ENCODE assay signal across 8 cellular contexts in the genomic region with DNA sequence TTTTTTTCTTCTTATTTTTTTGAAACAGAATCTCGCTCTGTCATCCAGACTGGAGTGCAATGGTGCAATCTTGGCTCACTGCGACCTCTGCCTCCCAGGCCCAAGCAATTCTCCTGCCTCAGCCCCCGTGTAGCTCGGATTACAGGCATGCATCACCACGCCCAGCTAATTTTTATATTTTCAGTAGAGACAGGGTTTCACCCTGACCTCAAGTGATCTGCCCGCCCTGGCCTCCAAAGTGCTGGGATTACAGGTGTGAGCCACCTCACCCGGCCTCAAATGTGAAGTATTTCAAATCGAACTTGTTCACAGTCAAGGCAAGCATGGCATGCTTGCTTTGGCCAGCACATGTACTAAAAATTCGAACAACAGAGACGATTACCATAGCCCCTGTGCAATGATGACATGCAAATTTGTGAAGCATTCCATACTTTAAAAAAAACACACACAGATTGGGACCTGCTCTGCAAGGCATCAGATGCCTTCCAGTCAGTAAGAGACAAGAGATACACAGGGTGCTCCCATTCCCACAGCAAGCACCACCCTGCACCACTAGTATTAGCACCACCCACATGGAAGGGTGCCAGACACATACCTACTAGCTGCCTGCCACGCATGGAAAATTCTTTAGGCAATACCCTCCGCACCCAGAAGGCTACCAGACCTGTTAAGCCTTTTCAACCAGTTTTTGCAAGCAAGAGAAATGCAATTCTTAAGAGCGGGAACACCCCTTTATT. TPM values are rescaled to one million over a fixed set of nuclear protein-coding genes. Genes with fewer than 3 reads are reported as not detected.
DNase-seq lines count a peak whose midpoint lies in the region; ATAC-seq and TF ChIP-seq lines count a peak whose summit lies in the region.

No MANE protein-coding gene starts in this region.

- no peaks in the 10 kb centered on the region for H3K36me3 ChIP-seq in tibial nerve

- H3K9me3 ChIP-seq in tibial nerve, result no peaks in the 10 kb centered on the region

- H3K4me3 ChIP-seq in coronary artery, result peak overlapping the region; percentile 27
- H3K4me3 ChIP-seq in tibial nerve, result no peak overlapping the region

- peaks cover 0 to 91% (median 71%) of the 10 kb centered on the region in 4 donors for H3K4me1 ChIP-seq in tibial nerve

- DNase-seq in ELR (ENCODE audit: low read depth) (peak; percentile 59), NCI-H2171 (lab: John Stamatoyannopoulos, UW) (peak; percentile 50), coronary artery (ENCODE audit: low spot score) (no peak), mucosa of gallbladder (ENCODE audit: low spot score) (peak; percentile 65), tibial nerve (ENCODE audit: low spot score in 2 of 2) (no peak)
- DNase-seq in effector CD4-positive, alpha-beta T cell, result no peak

- TF ChIP-seq EP300 in tibial nerve (IDR thresholded peaks at IDR 0.05), result no peak

- WGBS in tibial nerve, 2 donors, result 38 to 49% methylated on average over 13 of the region's 13 CpGs

- no peak for TF ChIP-seq POLR2A in tibial nerve (IDR thresholded peaks at IDR 0.05)

- TF ChIP-seq CTCF in coronary artery (IDR thresholded peaks at IDR 0.05), result no peak
- TF ChIP-seq CTCF in tibial nerve (IDR thresholded peaks at IDR 0.05), result no peak

- H3K27ac ChIP-seq in coronary artery (peak overlapping the region; percentile 63 to 88), tibial nerve (peak overlapping the region in 2 of 4 donors; percentile 37 to 51)

- H3K27me3 ChIP-seq in tibial nerve, result no peaks in the 10 kb centered on the region

- ATAC-seq in GM18517 (IDR thresholded peaks at IDR 0.05; ENCODE audit: unreplicated experiment) (no peak), GM19324 (IDR thresholded peaks at IDR 0.05; ENCODE audit: low FRiP score, unreplicated experiment) (no peak)

RNA-seq across cellular contexts. Expression of a gene that starts 47.2 kb away (rescaled TPM):
- 143 TPM for total RNA-seq in mucosa of gallbladder
- 100 to 1,000 TPM; 104 to 177 (median 112) TPM for total RNA-seq in tibial nerve

Comparison
In these comparisons a context has a peak if more than half of its experiments do, and no peak if none do; other contexts are left out.
1. DNase-seq: peak in ELR (single experiment), NCI-H2171 (single experiment) and mucosa of gallbladder (single experiment); none in coronary artery (single experiment), effector CD4-positive, alpha-beta T cell (single experiment) and tibial nerve (0 of 2).